13 cellular contexts compared by ENCODE assay signal in the genomic region with DNA sequence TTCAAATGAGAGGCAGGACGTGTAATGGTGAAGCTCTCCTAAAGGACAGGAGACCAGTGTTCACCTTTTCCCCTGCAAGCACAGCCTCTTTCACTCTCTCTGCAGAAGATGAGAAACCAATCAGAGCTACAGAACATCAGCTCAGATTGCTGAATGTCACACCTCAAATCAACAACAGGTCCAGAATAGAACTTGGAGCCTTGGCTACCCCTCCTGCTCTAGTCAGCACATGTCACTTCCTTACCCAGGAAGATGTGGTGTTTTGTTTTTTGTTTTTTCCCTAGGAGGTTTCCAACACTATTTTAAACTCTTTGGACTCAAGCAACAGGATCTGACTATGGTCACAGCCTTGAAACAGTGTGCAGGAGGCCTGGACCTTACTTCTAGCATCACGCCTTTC. TPM values are rescaled to one million over a fixed set of nuclear protein-coding genes. Genes with fewer than 3 reads are reported as not detected.
DNase-seq lines count a peak whose midpoint lies in the region; ATAC-seq and TF ChIP-seq lines count a peak whose summit lies in the region.
"Had no signal": no experiment of that assay in that cellular context is flagged by ENCODE, and none has a peak within 500 bp of the region (broad histone marks: within the 10 kb centered on the region; RNA-seq: fewer than 3 reads in every experiment).

No MANE protein-coding gene starts in this region.

- H3K9ac ChIP-seq in endodermal cell (ENCODE audit: extremely low read depth, low read length, poor library complexity, severe bottlenecking): no peak overlapping the region

- no peak for DNase-seq in activated CD4-positive, alpha-beta T cell treated with anti-CD3 and anti-CD28 coated beads, Interleukin-2, amount 10 ng/mL, durations not matched to agents 7 days and 5 days
- no peak for DNase-seq in activated CD4-positive, alpha-beta T cell treated with anti-CD3 and anti-CD28 coated beads for 36 hours
- no peak for DNase-seq in activated T-helper 2 cell treated with anti-CD3 and anti-CD28 coated beads, Interferon-gamma antibody, Interleukin-2, Interleukin-4, amounts not matched to agents 10 μg/mL and 5 μg/mL and 100 μg/mL, durations not matched to agents 14 hours and 24 hours and 36 hours (ENCODE audit: low spot score)
- DNase-seq in right cardiac atrium (no peak), spleen (no peak), foreskin melanocyte (no peak), endodermal cell (no peak)
- DNase-seq: effector CD4-positive, alpha-beta T cell; mesendoderm; NCI-H2029 treated with DMSO at 0.1 percent for 48 hours; NCI-H82; stimulated activated naive CD8-positive, alpha-beta T cell treated with anti-CD3 and anti-CD28 coated beads, Interleukin-15, amount 100 ng/mL, for 72 hours had no signal

- H3K27me3 ChIP-seq in right cardiac atrium (ENCODE audit: control insufficient read depth, insufficient read depth): no peaks in the 10 kb centered on the region
- H3K27me3 ChIP-seq in spleen (replicated peaks in 1 of 7): no peaks in the 10 kb centered on the region
- no peaks in the 10 kb centered on the region for H3K27me3 ChIP-seq in endodermal cell (ENCODE audit: control insufficient read depth, insufficient read depth, low read length, poor library complexity, severe bottlenecking)

- H3K9me3 ChIP-seq in right cardiac atrium (ENCODE audit: control insufficient read depth, low read length) (no peaks in the 10 kb centered on the region), spleen (no peaks in the 10 kb centered on the region), endodermal cell (ENCODE audit: control insufficient read depth, low read length) (no peaks in the 10 kb centered on the region)

- H3K36me3 Mint-ChIP-seq in activated CD4-positive, alpha-beta T cell treated with anti-CD3 and anti-CD28 coated beads, Interleukin-2, amount 10 ng/mL, durations not matched to agents 7 days and 5 days (ENCODE audit: low read depth): peaks cover 59% of the 10 kb centered on the region
- peaks cover 13% of the 10 kb centered on the region for H3K36me3 Mint-ChIP-seq in activated CD4-positive, alpha-beta T cell treated with anti-CD3 and anti-CD28 coated beads for 36 hours (ENCODE audit: low read depth)
- H3K36me3 Mint-ChIP-seq in activated T-helper 2 cell treated with anti-CD3 and anti-CD28 coated beads, Interferon-gamma antibody, Interleukin-2, Interleukin-4, amounts not matched to agents 10 μg/mL and 5 μg/mL and 100 μg/mL, durations not matched to agents 14 hours and 24 hours and 36 hours (ENCODE audit: low read depth): peaks cover 50% of the 10 kb centered on the region
- peaks cover 39% of the 10 kb centered on the region for H3K36me3 Mint-ChIP-seq in endodermal cell (ENCODE audit: low read depth)

- no peak overlapping the region for H3K4me3 Mint-ChIP-seq in activated CD4-positive, alpha-beta T cell treated with anti-CD3 and anti-CD28 coated beads, Interleukin-2, amount 10 ng/mL, durations not matched to agents 7 days and 5 days
- H3K4me3 Mint-ChIP-seq in activated CD4-positive, alpha-beta T cell treated with anti-CD3 and anti-CD28 coated beads for 36 hours: no peak overlapping the region
- H3K4me3 Mint-ChIP-seq in activated T-helper 2 cell treated with anti-CD3 and anti-CD28 coated beads, Interferon-gamma antibody, Interleukin-2, Interleukin-4, amounts not matched to agents 10 μg/mL and 5 μg/mL and 100 μg/mL, durations not matched to agents 14 hours and 24 hours and 36 hours (ENCODE audit: low read depth): no peak overlapping the region
- H3K4me3 Mint-ChIP-seq in endodermal cell: no peak overlapping the region
- H3K4me3 Mint-ChIP-seq: stimulated activated naive CD8-positive, alpha-beta T cell treated with anti-CD3 and anti-CD28 coated beads, Interleukin-15, amount 100 ng/mL, for 72 hours had no signal

- TF ChIP-seq CTCF in spleen (IDR thresholded peaks at IDR 0.05 in 8 of 11, conservative IDR thresholded peaks at IDR 0.05 in 3 of 11) (no peak), endodermal cell (conservative IDR thresholded peaks at IDR 0.05) (no peak)

- ATAC-seq in activated CD4-positive, alpha-beta T cell treated with anti-CD3 and anti-CD28 coated beads for 36 hours: no peak
- ATAC-seq in right cardiac atrium (peak; percentile 78 to 82), GM18858 (IDR thresholded peaks at IDR 0.05; ENCODE audit: unreplicated experiment) (no peak)
- ATAC-seq: stimulated activated naive CD8-positive, alpha-beta T cell treated with anti-CD3 and anti-CD28 coated beads, Interleukin-15, amount 100 ng/mL, for 72 hours had no signal

- peaks cover 0 to 62% (median 22%) of the 10 kb centered on the region in 6 donors for H3K36me3 ChIP-seq in spleen
- peaks cover 49% of the 10 kb centered on the region for H3K36me3 ChIP-seq in endodermal cell (ENCODE audit: control insufficient read depth, insufficient read depth, low read length)

- CTCF ChIA-PET in activated CD4-positive, alpha-beta T cell treated with anti-CD3 and anti-CD28 coated beads, Interleukin-2, amount 10 ng/mL, durations not matched to agents 7 days and 5 days (lab: Charles Lee): interaction anchor here (0.6 to 4.1 kb wide), 10 partner anchors 14 to 97 kb away, joined by 3 to 20 read pairs (median 4); no protein-coding TSS in a partner anchor
- CTCF ChIA-PET in activated CD4-positive, alpha-beta T cell treated with anti-CD3 and anti-CD28 coated beads for 36 hours (lab: Charles Lee): interaction anchor here (0.6 kb wide), 1 partner anchor 15 kb away, joined by 3 read pairs; no protein-coding TSS in a partner anchor

- no peaks in the 10 kb centered on the region for H3K27me3 Mint-ChIP-seq in activated CD4-positive, alpha-beta T cell treated with anti-CD3 and anti-CD28 coated beads, Interleukin-2, amount 10 ng/mL, durations not matched to agents 7 days and 5 days
- H3K27me3 Mint-ChIP-seq in activated CD4-positive, alpha-beta T cell treated with anti-CD3 and anti-CD28 coated beads for 36 hours: no peaks in the 10 kb centered on the region
- no peaks in the 10 kb centered on the region for H3K27me3 Mint-ChIP-seq in activated T-helper 2 cell treated with anti-CD3 and anti-CD28 coated beads, Interferon-gamma antibody, Interleukin-2, Interleukin-4, amounts not matched to agents 10 μg/mL and 5 μg/mL and 100 μg/mL, durations not matched to agents 14 hours and 24 hours and 36 hours (ENCODE audit: low read depth)
- H3K27me3 Mint-ChIP-seq in endodermal cell (ENCODE audit: insufficient read depth): no peaks in the 10 kb centered on the region
- H3K27me3 Mint-ChIP-seq: stimulated activated naive CD8-positive, alpha-beta T cell treated with anti-CD3 and anti-CD28 coated beads, Interleukin-15, amount 100 ng/mL, for 72 hours had no signal

- no peak for TF ChIP-seq POLR2A in spleen (IDR thresholded peaks at IDR 0.05)

- intact Hi-C loops in activated CD4-positive, alpha-beta T cell treated with anti-CD3 and anti-CD28 coated beads for 36 hours (cut with DNase I, micrococcal nuclease): loop anchor here in 1 of 2 experiments (2.0 kb wide), 1 partner anchor 39 kb away; no protein-coding TSS in a partner anchor
- intact Hi-C loops in activated T-helper 2 cell treated with anti-CD3 and anti-CD28 coated beads, Interferon-gamma antibody, Interleukin-2, Interleukin-4, amounts not matched to agents 10 μg/mL and 5 μg/mL and 100 μg/mL, durations not matched to agents 14 hours and 24 hours and 36 hours (cut with micrococcal nuclease): no loop called here
- intact Hi-C loops in right cardiac atrium (cut with DNase I) (no loop called here), spleen (cut with DNase I; ENCODE audit: low total_unique reads) (no loop called here)

- peaks cover 64% of the 10 kb centered on the region for H3K4me1 Mint-ChIP-seq in activated CD4-positive, alpha-beta T cell treated with anti-CD3 and anti-CD28 coated beads, Interleukin-2, amount 10 ng/mL, durations not matched to agents 7 days and 5 days
- peaks cover 20% of the 10 kb centered on the region for H3K4me1 Mint-ChIP-seq in activated CD4-positive, alpha-beta T cell treated with anti-CD3 and anti-CD28 coated beads for 36 hours
- H3K4me1 Mint-ChIP-seq in activated T-helper 2 cell treated with anti-CD3 and anti-CD28 coated beads, Interferon-gamma antibody, Interleukin-2, Interleukin-4, amounts not matched to agents 10 μg/mL and 5 μg/mL and 100 μg/mL, durations not matched to agents 14 hours and 24 hours and 36 hours (ENCODE audit: low read depth): peaks cover 44% of the 10 kb centered on the region
- H3K4me1 Mint-ChIP-seq in endodermal cell: no peaks in the 10 kb centered on the region

- WGBS in right cardiac atrium: 56% methylated on average over 2 of the region's 2 CpGs
- WGBS in spleen, 5 donors: 68 to 88% (median 83%) methylated on average over 2 of the region's 2 CpGs
- WGBS in endodermal cell (ENCODE audit: insufficient coverage in 1 of 2, insufficient read length in 1 of 2), 2 experiments: 95 to 97% methylated on average over 2 of the region's 2 CpGs

- peaks cover 3% of the 10 kb centered on the region for H3K9me3 Mint-ChIP-seq in activated CD4-positive, alpha-beta T cell treated with anti-CD3 and anti-CD28 coated beads, Interleukin-2, amount 10 ng/mL, durations not matched to agents 7 days and 5 days
- no peaks in the 10 kb centered on the region for H3K9me3 Mint-ChIP-seq in activated CD4-positive, alpha-beta T cell treated with anti-CD3 and anti-CD28 coated beads for 36 hours (ENCODE audit: low read depth)
- H3K9me3 Mint-ChIP-seq in activated T-helper 2 cell treated with anti-CD3 and anti-CD28 coated beads, Interferon-gamma antibody, Interleukin-2, Interleukin-4, amounts not matched to agents 10 μg/mL and 5 μg/mL and 100 μg/mL, durations not matched to agents 14 hours and 24 hours and 36 hours: no peaks in the 10 kb centered on the region
- no peaks in the 10 kb centered on the region for H3K9me3 Mint-ChIP-seq in endodermal cell

- POLR2A ChIA-PET in activated CD4-positive, alpha-beta T cell treated with anti-CD3 and anti-CD28 coated beads, Interleukin-2, amount 10 ng/mL, durations not matched to agents 7 days and 5 days (lab: Charles Lee): no interaction called here
- POLR2A ChIA-PET in activated CD4-positive, alpha-beta T cell treated with anti-CD3 and anti-CD28 coated beads for 36 hours (lab: Charles Lee): interaction anchor here (0.7 kb wide), 1 partner anchor 88 kb away, joined by 3 read pairs; no protein-coding TSS in a partner anchor

- H3K4me1 ChIP-seq in right cardiac atrium (ENCODE audit: control insufficient read depth, insufficient read depth, low read length) (peaks cover 2% of the 10 kb centered on the region), spleen (peaks cover 0 to 64% (median 29%) of the 10 kb centered on the region in 6 donors), endodermal cell (ENCODE audit: control insufficient read depth, insufficient read depth, low read length) (no peaks in the 10 kb centered on the region)

- H3K4me3 ChIP-seq in right cardiac atrium (ENCODE audit: low read length): no peak overlapping the region
- peak overlapping the region in 1 of 8 donors; percentile 60 for H3K4me3 ChIP-seq in spleen
- H3K4me3 ChIP-seq in endodermal cell (ENCODE audit: low read length): no peak overlapping the region

- H3K27ac ChIP-seq in right cardiac atrium (ENCODE audit: low read length) (peak overlapping the region; percentile 40), spleen (peak overlapping the region in 7 of 8 donors; percentile 71 to 93 (median 89)), endodermal cell (ENCODE audit: low read depth, low read length) (no peak overlapping the region)

- peak overlapping the region; percentile 57 for H3K27ac Mint-ChIP-seq in activated CD4-positive, alpha-beta T cell treated with anti-CD3 and anti-CD28 coated beads, Interleukin-2, amount 10 ng/mL, durations not matched to agents 7 days and 5 days
- no peak overlapping the region for H3K27ac Mint-ChIP-seq in activated CD4-positive, alpha-beta T cell treated with anti-CD3 and anti-CD28 coated beads for 36 hours
- H3K27ac Mint-ChIP-seq in activated T-helper 2 cell treated with anti-CD3 and anti-CD28 coated beads, Interferon-gamma antibody, Interleukin-2, Interleukin-4, amounts not matched to agents 10 μg/mL and 5 μg/mL and 100 μg/mL, durations not matched to agents 14 hours and 24 hours and 36 hours: peak overlapping the region; percentile 57
- H3K27ac Mint-ChIP-seq in endodermal cell: no peak overlapping the region
- H3K27ac Mint-ChIP-seq: stimulated activated naive CD8-positive, alpha-beta T cell treated with anti-CD3 and anti-CD28 coated beads, Interleukin-15, amount 100 ng/mL, for 72 hours had no signal

RNA-seq across cellular contexts. Expression of a gene that starts 41.3 kb away (rescaled TPM):
- 100 to 1,000 TPM; 527 to 544 TPM for total RNA-seq in activated CD4-positive, alpha-beta T cell treated with anti-CD3 and anti-CD28 coated beads, Interleukin-2, amount 10 ng/mL, durations not matched to agents 7 days and 5 days
- 100 to 1,000 TPM; 417 to 450 TPM for total RNA-seq in activated CD4-positive, alpha-beta T cell treated with anti-CD3 and anti-CD28 coated beads for 36 hours
- total RNA-seq in activated T-helper 2 cell treated with anti-CD3 and anti-CD28 coated beads, Interferon-gamma antibody, Interleukin-2, Interleukin-4, amounts not matched to agents 10 μg/mL and 5 μg/mL and 100 μg/mL, durations not matched to agents 14 hours and 24 hours and 36 hours: 433 and 442 TPM in 2 replicates
- total RNA-seq in right cardiac atrium (100 to 1,000 TPM; 233 to 259 (median 239) TPM), spleen (100 to 1,000 TPM; 256 to 351 (median 301) TPM), endodermal cell (100 to 1,000 TPM; 344 to 357 TPM)
- polyA plus RNA-seq in right cardiac atrium (280 TPM), spleen (100 to 1,000 TPM; 254 to 294 (median 278) TPM)
- 354 TPM for polyA plus RNA-seq in endodermal cell (2013, experiment 1 of 2)
- polyA plus RNA-seq in endodermal cell (2013, experiment 2 of 2): 313 TPM

Comparison
In these comparisons a context has a peak if more than half of its experiments do, and no peak if none do; other contexts are left out.
1. H3K27ac Mint-ChIP-seq: peak in activated CD4-positive, alpha-beta T cell treated with anti-CD3 and anti-CD28 coated beads, Interleukin-2, amount 10 ng/mL, durations not matched to agents 7 days and 5 days (single experiment) and activated T-helper 2 cell treated with anti-CD3 and anti-CD28 coated beads, Interferon-gamma antibody, Interleukin-2, Interleukin-4, amounts not matched to agents 10 μg/mL and 5 μg/mL and 100 μg/mL, durations not matched to agents 14 hours and 24 hours and 36 hours (single experiment); none in activated CD4-positive, alpha-beta T cell treated with anti-CD3 and anti-CD28 coated beads for 36 hours (single experiment) and endodermal cell (single experiment).
2. ATAC-seq: peak in right cardiac atrium (2 of 2); none in activated CD4-positive, alpha-beta T cell treated with anti-CD3 and anti-CD28 coated beads for 36 hours (single experiment) and GM18858 (single experiment).